In genomic region chr2:223815884-223816570, GRCh38 we compare ENCODE assay signal across 13 cellular contexts. TPM values are rescaled to one million over a fixed set of nuclear protein-coding genes. Genes with fewer than 3 reads are reported as not detected.
DNase-seq lines count a peak whose midpoint lies in the region; ATAC-seq and TF ChIP-seq lines count a peak whose summit lies in the region.
"Had no signal": no experiment of that assay in that cellular context is flagged by ENCODE, and none has a peak within 500 bp of the region (broad histone marks: within the 10 kb centered on the region; RNA-seq: fewer than 3 reads in every experiment).

No MANE protein-coding gene starts in this region.

- H4K8ac ChIP-seq in mesendoderm (ENCODE audit: low read depth, low read length) = no peak overlapping the region

- H3K9me3 ChIP-seq in BLaER1 treated with 17β-estradiol and CSF1 and Interleukin-3, amounts not matched to agents 10 nM and 100 nM (replicated peaks in 1 of 11) = no peaks in the 10 kb centered on the region
- no peaks in the 10 kb centered on the region for H3K9me3 ChIP-seq in prostate gland
- H3K9me3 ChIP-seq: upper lobe of left lung had no signal

- peak; percentile 26 for ATAC-seq in omental fat pad (ENCODE audit: low FRiP score)
- ATAC-seq in GM19023 (IDR thresholded peaks at IDR 0.05; ENCODE audit: unreplicated experiment) = no peak

- H3K27me3 ChIP-seq in BLaER1 treated with 17β-estradiol and CSF1 and Interleukin-3, amounts not matched to agents 10 nM and 100 nM = no peaks in the 10 kb centered on the region
- H3K27me3 ChIP-seq in mesendoderm (ENCODE audit: insufficient read depth, low read length, poor library complexity) = no peaks in the 10 kb centered on the region
- H3K27me3 ChIP-seq in prostate gland (replicated peaks; ENCODE audit: insufficient read depth) = no peaks in the 10 kb centered on the region
- H3K27me3 ChIP-seq: upper lobe of left lung had no signal

- H2BK120ac ChIP-seq in mesendoderm (ENCODE audit: low read depth, low read length) = no peak overlapping the region

- peak overlapping the region; percentile 1 to 62 (median 35); a peak in 19 of 22 replicates for H3K4me2 ChIP-seq in BLaER1 treated with 17β-estradiol and CSF1 and Interleukin-3, amounts not matched to agents 10 nM and 100 nM
- no peak overlapping the region for H3K4me2 ChIP-seq in mesendoderm (ENCODE audit: low read length)

- H3K18ac ChIP-seq in mesendoderm (ENCODE audit: low read length) = no peak overlapping the region

- H3K4ac ChIP-seq in mesendoderm (ENCODE audit: low read depth, low read length) = no peak overlapping the region

- no peaks in the 10 kb centered on the region for H3K79me2 ChIP-seq in mesendoderm (ENCODE audit: control insufficient read depth, insufficient read depth, low read length)

- no peaks in the 10 kb centered on the region for H3K79me1 ChIP-seq in mesendoderm (ENCODE audit: low read length)

- no peaks in the 10 kb centered on the region for H4K20me1 ChIP-seq in BLaER1 treated with 17β-estradiol and CSF1 and Interleukin-3, amounts not matched to agents 10 nM and 100 nM

- H3K56ac ChIP-seq in mesendoderm (ENCODE audit: low read length) = no peak overlapping the region

- peaks cover 0 to 19% (median 9%) of the 10 kb centered on the region in 10 experiments; a peak in 13 of 20 replicates for H3K4me1 ChIP-seq in BLaER1 treated with 17β-estradiol and CSF1 and Interleukin-3, amounts not matched to agents 10 nM and 100 nM
- H3K4me1 ChIP-seq in mesendoderm (ENCODE audit: control insufficient read depth, low read depth, low read length) (no peaks in the 10 kb centered on the region), prostate gland (replicated peaks) (no peaks in the 10 kb centered on the region)
- H3K4me1 ChIP-seq: upper lobe of left lung had no signal

- H3K4me3 ChIP-seq in BLaER1 treated with 17β-estradiol and CSF1 and Interleukin-3, amounts not matched to agents 10 nM and 100 nM = no peak overlapping the region
- H3K4me3 ChIP-seq in choroid plexus epithelial cell (ENCODE audit: low read depth, low read length) = no peak overlapping the region
- no peak overlapping the region for H3K4me3 ChIP-seq in mesendoderm (ENCODE audit: low read length)
- H3K4me3 ChIP-seq in prostate gland = no peak overlapping the region
- H3K4me3 ChIP-seq: upper lobe of left lung had no signal

- no peak for TF ChIP-seq POLR2A in prostate gland (IDR thresholded peaks at IDR 0.05)

- no peak overlapping the region for H3K9ac ChIP-seq in BLaER1 treated with 17β-estradiol and CSF1 and Interleukin-3, amounts not matched to agents 10 nM and 100 nM
- no peak overlapping the region for H3K9ac ChIP-seq in mesendoderm (ENCODE audit: low read length)

- DNase-seq in NCI-H2196 treated with DMSO at 0.1 percent for 48 hours (lab: John Stamatoyannopoulos, UW; ENCODE audit: unreplicated experiment) = peak; percentile 17
- DNase-seq in choroid plexus epithelial cell (ENCODE audit: low read depth) = peak; percentile 30
- DNase-seq in omental fat pad (ENCODE audit: low spot score) = no peak
- DNase-seq in mesendoderm = no peak
- no peak for DNase-seq in AG20443 (ENCODE audit: low spot score)
- no peak for DNase-seq in prostate gland (ENCODE audit: low spot score)
- DNase-seq: C1 segment of cervical spinal cord; foreskin melanocyte; stimulated activated CD4-positive, alpha-beta T cell treated with anti-CD3 and anti-CD28 coated beads, Interleukin-1b, Interleukin-23, amount 100 ng/mL, for 48 hours; stimulated activated CD8-positive, alpha-beta memory T cell treated with anti-CD3 and anti-CD28 coated beads, Interleukin-4, amount 100 ng/mL, for 48 hours; upper lobe of left lung had no signal

- H3K23ac ChIP-seq in mesendoderm (ENCODE audit: low read length) = no peak overlapping the region

- no peak overlapping the region for H2AK5ac ChIP-seq in mesendoderm (ENCODE audit: low read length)

- intact Hi-C loops in prostate gland (cut with DNase I) = no loop called here

- WGBS in mesendoderm (ENCODE audit: extremely low coverage, insufficient coverage, low lambda C conversion rate) = no CpG with 5 or more reads among the region's 13 CpGs
- WGBS in prostate gland = 29% methylated on average over 13 of the region's 13 CpGs

- no peaks in the 10 kb centered on the region for H3K36me3 ChIP-seq in BLaER1 treated with 17β-estradiol and CSF1 and Interleukin-3, amounts not matched to agents 10 nM and 100 nM
- no peaks in the 10 kb centered on the region for H3K36me3 ChIP-seq in mesendoderm (ENCODE audit: control insufficient read depth, insufficient read depth, low read length)
- no peaks in the 10 kb centered on the region for H3K36me3 ChIP-seq in prostate gland
- H3K36me3 ChIP-seq: upper lobe of left lung had no signal

- no peak overlapping the region for H2BK5ac ChIP-seq in mesendoderm (ENCODE audit: low read length)

- H4K5ac ChIP-seq in mesendoderm (ENCODE audit: low read length) = no peak overlapping the region

- no peak overlapping the region for H3K27ac ChIP-seq in BLaER1 treated with 17β-estradiol and CSF1 and Interleukin-3, amounts not matched to agents 10 nM and 100 nM
- H3K27ac ChIP-seq in mesendoderm (ENCODE audit: low read depth, low read length) (no peak overlapping the region), prostate gland (no peak overlapping the region)

- TF ChIP-seq CTCF in choroid plexus epithelial cell (conservative IDR thresholded peaks at IDR 0.05; ENCODE audit: low read depth, low read length) (no peak), omental fat pad (IDR thresholded peaks at IDR 0.05) (no peak), prostate gland (IDR thresholded peaks at IDR 0.05) (no peak)

- H2BK15ac ChIP-seq in mesendoderm (replicated peaks; ENCODE audit: low read depth) = no peak overlapping the region

RNA-seq across cellular contexts. Expression of gene AP1S3, which starts 21.4 kb away (rescaled TPM):
- 10 to 100 TPM in 1 of 4 donors, 1 to 10 TPM in 2, not detected in 1; 1.6 to 16.2 (median 4.9) TPM for total RNA-seq in omental fat pad
- polyA plus RNA-seq in mesendoderm (2013, experiment 1 of 2) = 6.5 TPM
- polyA plus RNA-seq in mesendoderm (2013, experiment 2 of 2) = 7.3 TPM
- total RNA-seq in prostate gland = 1 to 10 TPM; 2.7 to 7.7 TPM

Comparison
In these comparisons a context has a peak if more than half of its experiments do, and no peak if none do; other contexts are left out.
1. DNase-seq: peak in NCI-H2196 treated with DMSO at 0.1 percent for 48 hours (single experiment) and choroid plexus epithelial cell (single experiment); none in omental fat pad (single experiment), mesendoderm (single experiment), AG20443 (single experiment) and prostate gland (single experiment).